In the genomic region with DNA sequence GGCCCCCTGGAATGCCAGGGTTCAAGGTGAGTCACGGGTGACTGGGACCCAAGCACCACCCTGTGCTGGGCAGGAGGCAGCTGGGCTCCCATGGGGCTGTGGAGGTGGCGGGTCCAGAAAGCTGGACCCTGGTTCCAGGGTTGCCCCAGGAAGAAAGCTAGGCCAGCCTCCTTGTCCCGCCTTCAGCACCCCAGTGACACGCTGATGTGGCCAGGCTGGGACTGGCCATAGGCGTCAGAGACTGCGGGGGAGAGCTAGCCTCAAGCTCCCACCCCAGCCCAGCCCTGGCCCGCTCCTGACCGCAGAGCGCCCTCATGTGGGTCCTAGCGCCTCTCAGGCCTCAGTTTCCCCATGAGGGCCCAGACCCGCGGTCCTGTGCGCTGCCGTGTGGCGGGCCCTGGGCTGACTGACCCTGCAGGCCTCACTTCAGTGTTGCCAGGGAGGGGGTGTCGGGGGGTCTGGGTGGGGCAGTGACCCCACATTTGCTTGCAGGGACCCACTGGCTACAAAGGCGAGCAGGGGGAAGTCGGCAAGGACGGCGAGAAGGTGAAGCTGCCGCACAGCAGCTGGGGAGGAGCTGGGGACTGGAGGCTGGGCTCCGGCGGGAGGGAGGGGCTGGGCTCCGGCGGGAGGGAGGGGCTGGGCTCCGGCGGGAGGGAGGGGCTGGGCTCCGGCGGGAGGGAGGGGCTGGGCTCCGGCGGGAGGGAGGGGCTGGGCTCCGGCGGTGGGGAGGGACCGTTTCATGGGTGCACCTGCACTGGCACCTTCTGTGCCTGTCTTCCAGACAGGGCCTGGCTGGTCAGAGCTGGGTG, we compare ENCODE assay signal across 1 cellular context.
TF ChIP-seq lines count a peak whose summit lies in the region.

No MANE protein-coding gene starts in this region.

TF ChIP-seq in K562, 482 proteins besides CTCF, POLR2A, EP300 and RAD21 (continues in another document):
- TF ChIP-seq TAF15 (IDR thresholded peaks at IDR 0.05; ENCODE audit: low read depth, low read length) (0 out of 2 replicates have a peak, but pooled peaks have one; percentile 1), CCAR2 (IDR thresholded peaks at IDR 0.05; ENCODE audit: low read depth, low read length) (no peak), FOXO4 (CRISPR knock-in tag; IDR thresholded peaks at IDR 0.05) (no peak), JUNB (CRISPR knock-in tag; conservative IDR thresholded peaks at IDR 0.05) (no peak), CBFA2T3 (IDR thresholded peaks at IDR 0.05) (no peak), AFF1 (IDR thresholded peaks at IDR 0.05; ENCODE audit: low read depth in 1 of 2, partially characterized antibody in 2 of 2) (no peak), LEF1 (IDR thresholded peaks at IDR 0.05) (no peak), CTBP1 (IDR thresholded peaks at IDR 0.05; ENCODE audit: borderline replicate concordance) (no peak), BCOR (IDR thresholded peaks at IDR 0.05) (peak; percentile 72), SIN3B (IDR thresholded peaks at IDR 0.05; ENCODE audit: low read depth) (no peak), TAF1 (IDR thresholded peaks at IDR 0.05; ENCODE audit: control insufficient read depth, extremely low read depth, insufficient read depth, low read length, severe bottlenecking) (no peak), CHD2 (IDR thresholded peaks at IDR 0.05; ENCODE audit: low read depth, low read length) (no peak), BDP1 (IDR thresholded peaks at IDR 0.05; ENCODE audit: insufficient read depth, insufficient read length) (no peak), IRF2 (CRISPR knock-in tag; IDR thresholded peaks at IDR 0.05) (no peak), ZBTB7A (IDR thresholded peaks at IDR 0.05; ENCODE audit: borderline replicate concordance, control insufficient read depth, low read depth, low read length) (0 out of 2 replicates have a peak, but pooled peaks have one; percentile 47), GTF2B (IDR thresholded peaks at IDR 0.05; ENCODE audit: extremely low read depth, insufficient read length) (no peak), HIVEP1 (CRISPR knock-in tag; IDR thresholded peaks at IDR 0.05) (no peak), ERF (CRISPR knock-in tag; IDR thresholded peaks at IDR 0.05) (no peak), ZBTB2 (IDR thresholded peaks at IDR 0.05) (0 out of 2 replicates have a peak, but pooled peaks have one; percentile 17), MLLT1 (IDR thresholded peaks at IDR 0.05) (0 out of 4 replicates have a peak, but pooled peaks of 1 of the 2 experiments have one; percentile 47), ELK1 (CRISPR knock-in tag; IDR thresholded peaks at IDR 0.05) (no peak), PTBP1 (IDR thresholded peaks at IDR 0.05; ENCODE audit: low read depth, low read length) (no peak), PHB (CRISPR knock-in tag; IDR thresholded peaks at IDR 0.05) (no peak), ETV1 (tag; conservative IDR thresholded peaks at IDR 0.05; ENCODE audit: low read depth) (no peak), SMAD1 (IDR thresholded peaks at IDR 0.05; ENCODE audit: low read depth, low read length, partially characterized antibody) (no peak), ARNT (IDR thresholded peaks at IDR 0.05) (no peak), ELF1 (tag; IDR thresholded peaks at IDR 0.05) (no peak), ARID1B (IDR thresholded peaks at IDR 0.05) (no peak), CHD1 (IDR thresholded peaks at IDR 0.05; ENCODE audit: low read length) (no peak), TFAP4 (CRISPR knock-in tag; IDR thresholded peaks at IDR 0.05; ENCODE audit: borderline replicate concordance) (peak; percentile 60), MYBL2 (IDR thresholded peaks at IDR 0.05; ENCODE audit: low read depth) (no peak), MYBL2 (CRISPR knock-in tag; IDR thresholded peaks at IDR 0.05; ENCODE audit: borderline replicate concordance) (no peak), TAF9B (IDR thresholded peaks at IDR 0.05; ENCODE audit: partially characterized antibody) (no peak), SRSF3 (IDR thresholded peaks at IDR 0.05; ENCODE audit: insufficient read depth, low read length) (no peak)
- TF ChIP-seq, protein P1, sequence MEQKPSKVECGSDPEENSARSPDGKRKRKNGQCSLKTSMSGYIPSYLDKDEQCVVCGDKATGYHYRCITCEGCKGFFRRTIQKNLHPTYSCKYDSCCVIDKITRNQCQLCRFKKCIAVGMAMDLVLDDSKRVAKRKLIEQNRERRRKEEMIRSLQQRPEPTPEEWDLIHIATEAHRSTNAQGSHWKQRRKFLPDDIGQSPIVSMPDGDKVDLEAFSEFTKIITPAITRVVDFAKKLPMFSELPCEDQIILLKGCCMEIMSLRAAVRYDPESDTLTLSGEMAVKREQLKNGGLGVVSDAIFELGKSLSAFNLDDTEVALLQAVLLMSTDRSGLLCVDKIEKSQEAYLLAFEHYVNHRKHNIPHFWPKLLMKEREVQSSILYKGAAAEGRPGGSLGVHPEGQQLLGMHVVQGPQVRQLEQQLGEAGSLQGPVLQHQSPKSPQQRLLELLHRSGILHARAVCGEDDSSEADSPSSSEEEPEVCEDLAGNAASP (IDR thresholded peaks at IDR 0.05), result no peak
- TF ChIP-seq, protein P2, sequence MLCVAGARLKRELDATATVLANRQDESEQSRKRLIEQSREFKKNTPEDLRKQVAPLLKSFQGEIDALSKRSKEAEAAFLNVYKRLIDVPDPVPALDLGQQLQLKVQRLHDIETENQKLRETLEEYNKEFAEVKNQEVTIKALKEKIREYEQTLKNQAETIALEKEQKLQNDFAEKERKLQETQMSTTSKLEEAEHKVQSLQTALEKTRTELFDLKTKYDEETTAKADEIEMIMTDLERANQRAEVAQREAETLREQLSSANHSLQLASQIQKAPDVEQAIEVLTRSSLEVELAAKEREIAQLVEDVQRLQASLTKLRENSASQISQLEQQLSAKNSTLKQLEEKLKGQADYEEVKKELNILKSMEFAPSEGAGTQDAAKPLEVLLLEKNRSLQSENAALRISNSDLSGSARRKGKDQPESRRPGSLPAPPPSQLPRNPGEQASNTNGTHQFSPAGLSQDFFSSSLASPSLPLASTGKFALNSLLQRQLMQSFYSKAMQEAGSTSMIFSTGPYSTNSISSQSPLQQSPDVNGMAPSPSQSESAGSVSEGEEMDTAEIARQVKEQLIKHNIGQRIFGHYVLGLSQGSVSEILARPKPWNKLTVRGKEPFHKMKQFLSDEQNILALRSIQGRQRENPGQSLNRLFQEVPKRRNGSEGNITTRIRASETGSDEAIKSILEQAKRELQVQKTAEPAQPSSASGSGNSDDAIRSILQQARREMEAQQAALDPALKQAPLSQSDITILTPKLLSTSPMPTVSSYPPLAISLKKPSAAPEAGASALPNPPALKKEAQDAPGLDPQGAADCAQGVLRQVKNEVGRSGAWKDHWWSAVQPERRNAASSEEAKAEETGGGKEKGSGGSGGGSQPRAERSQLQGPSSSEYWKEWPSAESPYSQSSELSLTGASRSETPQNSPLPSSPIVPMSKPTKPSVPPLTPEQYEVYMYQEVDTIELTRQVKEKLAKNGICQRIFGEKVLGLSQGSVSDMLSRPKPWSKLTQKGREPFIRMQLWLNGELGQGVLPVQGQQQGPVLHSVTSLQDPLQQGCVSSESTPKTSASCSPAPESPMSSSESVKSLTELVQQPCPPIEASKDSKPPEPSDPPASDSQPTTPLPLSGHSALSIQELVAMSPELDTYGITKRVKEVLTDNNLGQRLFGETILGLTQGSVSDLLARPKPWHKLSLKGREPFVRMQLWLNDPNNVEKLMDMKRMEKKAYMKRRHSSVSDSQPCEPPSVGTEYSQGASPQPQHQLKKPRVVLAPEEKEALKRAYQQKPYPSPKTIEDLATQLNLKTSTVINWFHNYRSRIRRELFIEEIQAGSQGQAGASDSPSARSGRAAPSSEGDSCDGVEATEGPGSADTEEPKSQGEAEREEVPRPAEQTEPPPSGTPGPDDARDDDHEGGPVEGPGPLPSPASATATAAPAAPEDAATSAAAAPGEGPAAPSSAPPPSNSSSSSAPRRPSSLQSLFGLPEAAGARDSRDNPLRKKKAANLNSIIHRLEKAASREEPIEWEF (CRISPR knock-in tag; IDR thresholded peaks at IDR 0.05), result no peak
